Comparison of ENCODE assay signal across 11 cellular contexts in the genomic region with DNA sequence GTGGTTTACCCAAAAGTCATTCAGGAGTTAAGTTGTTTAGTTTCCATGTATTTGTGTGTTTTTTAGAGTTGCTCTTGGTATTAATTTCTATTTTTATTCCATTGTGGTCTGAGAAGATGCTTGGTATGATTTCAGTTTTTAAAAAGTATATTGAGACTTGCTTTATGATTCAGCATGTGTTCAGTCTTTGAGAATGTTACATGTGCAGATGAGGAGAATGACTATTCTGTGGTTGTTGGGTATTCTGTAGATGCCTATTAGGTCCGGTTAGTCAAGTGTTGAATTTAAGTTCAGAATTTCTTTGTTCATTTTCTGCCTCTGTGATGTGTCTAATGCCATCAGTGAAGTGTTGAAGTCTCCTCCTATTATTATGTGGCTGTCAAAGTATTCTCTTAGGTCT.
DNase-seq lines count a peak whose midpoint lies in the region; ATAC-seq, FAIRE-seq and TF ChIP-seq lines count a peak whose summit lies in the region.
"Had no signal": no experiment of that assay in that cellular context is flagged by ENCODE, and none has a peak within 500 bp of the region (broad histone marks: within the 10 kb centered on the region; RNA-seq: fewer than 3 reads in every experiment).

No MANE protein-coding gene starts in this region.

- H3K36me3 Mint-ChIP-seq in activated CD4-positive, alpha-beta memory T cell treated with anti-CD3 and anti-CD28 coated beads, Interleukin-2, amount 10 ng/mL, durations not matched to agents 7 days and 5 days (ENCODE audit: low read depth): peaks cover 21% of the 10 kb centered on the region

- H3K4me2 ChIP-seq in endothelial cell of umbilical vein (ENCODE audit: insufficient read depth, low read length): no peak overlapping the region

- H3K4me3 Mint-ChIP-seq in activated CD4-positive, alpha-beta memory T cell treated with anti-CD3 and anti-CD28 coated beads, Interleukin-2, amount 10 ng/mL, durations not matched to agents 7 days and 5 days: no peak overlapping the region

- H4K20me1 ChIP-seq in endothelial cell of umbilical vein (replicated peaks; ENCODE audit: control insufficient read depth, extremely low read depth, insufficient read depth, low read length): no peaks in the 10 kb centered on the region

- H3K27me3 ChIP-seq in endothelial cell of umbilical vein (ENCODE audit: control insufficient read depth in 2 of 2, insufficient read depth in 2 of 2, low read length in 2 of 2): no peaks in the 10 kb centered on the region
- H3K27me3 ChIP-seq: right lobe of liver had no signal

- H3K9ac ChIP-seq in endothelial cell of umbilical vein (replicated peaks; ENCODE audit: extremely low read depth, insufficient read depth, low read length): no peak overlapping the region

- no peaks in the 10 kb centered on the region for H3K9me3 Mint-ChIP-seq in activated CD4-positive, alpha-beta memory T cell treated with anti-CD3 and anti-CD28 coated beads, Interleukin-2, amount 10 ng/mL, durations not matched to agents 7 days and 5 days

- no peak for TF ChIP-seq CTCF in endothelial cell of umbilical vein (IDR thresholded peaks at IDR 0.05; ENCODE audit: extremely low read depth in 1 of 2, insufficient read depth in 1 of 2, low read depth in 1 of 2, low read length in 2 of 2)

- DNase-seq in GM12892 (ENCODE audit: insufficient read length) (no peak), endothelial cell of umbilical vein (ENCODE audit: low read depth, low spot score) (no peak), cerebellum (ENCODE audit: low spot score) (no peak), OCI-M2 (lab: John Stamatoyannopoulos, UW; ENCODE audit: unreplicated experiment) (no peak)
- DNase-seq in activated CD4-positive, alpha-beta T cell treated with anti-CD3 and anti-CD28 coated beads for 48 hours: no peak
- no peak for DNase-seq in activated CD4-positive, alpha-beta memory T cell treated with anti-CD3 and anti-CD28 coated beads, Interleukin-2, amount 10 ng/mL, durations not matched to agents 7 days and 5 days
- DNase-seq: DND-41, islet precursor cell, right lobe of liver had no signal

- TF ChIP-seq POLR2A in GM12892 (IDR thresholded peaks at IDR 0.05; ENCODE audit: low read depth, low read length) (no peak), endothelial cell of umbilical vein (IDR thresholded peaks at IDR 0.05; ENCODE audit: low read depth, low read length) (no peak)

- H3K79me2 ChIP-seq in endothelial cell of umbilical vein (ENCODE audit: control insufficient read depth, insufficient read depth, low read length): peaks cover 7% of the 10 kb centered on the region

- H3K9me3 ChIP-seq in endothelial cell of umbilical vein (replicated peaks; ENCODE audit: control insufficient read depth, insufficient read depth, low read length): no peaks in the 10 kb centered on the region
- H3K9me3 ChIP-seq: right lobe of liver had no signal

- POLR2A ChIA-PET in endothelial cell of umbilical vein (lab: Charles Lee): no interaction called here
- POLR2A ChIA-PET in activated CD4-positive, alpha-beta memory T cell treated with anti-CD3 and anti-CD28 coated beads, Interleukin-2, amount 10 ng/mL, durations not matched to agents 7 days and 5 days (lab: Charles Lee): no interaction called here

- intact Hi-C loops in endothelial cell of umbilical vein (cut with micrococcal nuclease): loop anchor here (5.0 to 10.0 kb wide), 3 partner anchors 373 to 871 kb away; no protein-coding TSS in a partner anchor

- dilution Hi-C loops in endothelial cell of umbilical vein (cut with MboI; ENCODE audit: extremely low pct_ligation_motif_present, low sequenced_read_pairs): no loop called here

- no peaks in the 10 kb centered on the region for H3K36me3 ChIP-seq in endothelial cell of umbilical vein (ENCODE audit: control insufficient read depth in 2 of 2, extremely low read depth in 1 of 2, insufficient read depth in 2 of 2, low read length in 2 of 2)
- H3K36me3 ChIP-seq: right lobe of liver had no signal

- no peak overlapping the region for H2AFZ ChIP-seq in endothelial cell of umbilical vein (ENCODE audit: low read depth, low read length)

- CTCF ChIA-PET in endothelial cell of umbilical vein (lab: Charles Lee): no interaction called here
- CTCF ChIA-PET in activated CD4-positive, alpha-beta memory T cell treated with anti-CD3 and anti-CD28 coated beads, Interleukin-2, amount 10 ng/mL, durations not matched to agents 7 days and 5 days (lab: Charles Lee): no interaction called here

- H3K27ac ChIP-seq in endothelial cell of umbilical vein (ENCODE audit: insufficient read depth, low read depth, low read length): no peak overlapping the region
- H3K27ac ChIP-seq: right lobe of liver had no signal

- peak; percentile 87 for FAIRE-seq in GM12892 (lab: Jason Lieb, UNC)
- peak; percentile 38 for FAIRE-seq in endothelial cell of umbilical vein (lab: Jason Lieb, UNC)

- BruUV-seq in endothelial cell of umbilical vein (replicated peaks; lab: Mats Ljungman, UMichigan): no TSS peak

- H3K27me3 Mint-ChIP-seq in activated CD4-positive, alpha-beta memory T cell treated with anti-CD3 and anti-CD28 coated beads, Interleukin-2, amount 10 ng/mL, durations not matched to agents 7 days and 5 days: no peaks in the 10 kb centered on the region

- no peak overlapping the region for H3K4me3 ChIP-seq in endothelial cell of umbilical vein (replicated peaks in 1 of 3; ENCODE audit: insufficient read depth in 1 of 3, low read depth in 1 of 3, low read length in 3 of 3)
- H3K4me3 ChIP-seq: right lobe of liver had no signal

- ATAC-seq in GM21360 (IDR thresholded peaks at IDR 0.05; ENCODE audit: unreplicated experiment): peak; percentile 98
- ATAC-seq in HG03095 (IDR thresholded peaks at IDR 0.05; ENCODE audit: unreplicated experiment): peak; percentile 87
- ATAC-seq: right lobe of liver had no signal

- no peaks in the 10 kb centered on the region for H3K9me1 ChIP-seq in endothelial cell of umbilical vein (replicated peaks; ENCODE audit: control insufficient read depth, extremely low read depth, insufficient read depth, low read length)

- H3K4me1 Mint-ChIP-seq in activated CD4-positive, alpha-beta memory T cell treated with anti-CD3 and anti-CD28 coated beads, Interleukin-2, amount 10 ng/mL, durations not matched to agents 7 days and 5 days: peaks cover 31% of the 10 kb centered on the region

- H3K4me1 ChIP-seq in endothelial cell of umbilical vein (ENCODE audit: control insufficient read depth, extremely low read depth, insufficient read depth, low read length): no peaks in the 10 kb centered on the region
- H3K4me1 ChIP-seq: right lobe of liver had no signal

- no peak overlapping the region for H3K27ac Mint-ChIP-seq in activated CD4-positive, alpha-beta memory T cell treated with anti-CD3 and anti-CD28 coated beads, Interleukin-2, amount 10 ng/mL, durations not matched to agents 7 days and 5 days

TF ChIP-seq in endothelial cell of umbilical vein, 7 proteins besides CTCF, POLR2A, EP300 and RAD21:
- no peak for TF ChIP-seq EZH2 (IDR thresholded peaks at IDR 0.05; ENCODE audit: borderline replicate concordance, low read depth, low read length, severe bottlenecking)
- no peak for TF ChIP-seq GATA2 (IDR thresholded peaks at IDR 0.05; ENCODE audit: insufficient read depth, insufficient read length, low read depth, low read length)
- no peak for TF ChIP-seq POLR2AphosphoS5 (IDR thresholded peaks at IDR 0.05; ENCODE audit: insufficient read depth, low read depth, low read length)
- no peak for TF ChIP-seq JUN (IDR thresholded peaks at IDR 0.05; ENCODE audit: borderline replicate concordance, insufficient read depth, insufficient read length, low read depth)
- no peak for TF ChIP-seq MYC (IDR thresholded peaks at IDR 0.05; ENCODE audit: low read depth, low read length)
- TF ChIP-seq, protein P1, sequence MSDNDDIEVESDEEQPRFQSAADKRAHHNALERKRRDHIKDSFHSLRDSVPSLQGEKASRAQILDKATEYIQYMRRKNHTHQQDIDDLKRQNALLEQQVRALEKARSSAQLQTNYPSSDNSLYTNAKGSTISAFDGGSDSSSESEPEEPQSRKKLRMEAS (IDR thresholded peaks at IDR 0.05; ENCODE audit: insufficient read depth, insufficient read length): no peak
- no peak for TF ChIP-seq FOS (IDR thresholded peaks at IDR 0.05; ENCODE audit: borderline replicate concordance, insufficient read depth, low read length)
